In the genomic region with DNA sequence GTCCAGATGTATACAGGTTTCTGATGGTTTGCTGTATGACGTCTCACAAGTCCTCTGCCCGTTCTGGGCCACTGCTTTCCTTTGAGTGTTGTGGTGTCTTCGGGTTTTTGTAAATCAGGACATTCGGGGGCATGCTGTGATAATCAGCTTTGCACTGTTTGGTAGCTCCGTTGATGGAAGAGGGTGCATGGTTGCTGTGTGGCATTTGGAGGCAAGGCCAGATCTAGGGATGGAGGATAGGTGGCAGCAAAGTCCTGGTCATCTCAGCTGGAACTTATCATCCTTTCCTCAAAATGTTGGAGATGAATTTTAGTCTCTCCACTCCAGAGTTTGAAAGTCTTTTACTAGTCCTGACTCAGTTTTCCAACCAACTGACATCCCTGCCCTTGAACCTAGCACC, we compare ENCODE assay signal across 12 cellular contexts.
DNase-seq lines count a peak whose midpoint lies in the region; ATAC-seq and TF ChIP-seq lines count a peak whose summit lies in the region.
"Had no signal": no experiment of that assay in that cellular context is flagged by ENCODE, and none has a peak within 500 bp of the region (broad histone marks: within the 10 kb centered on the region; RNA-seq: fewer than 3 reads in every experiment).

No MANE protein-coding gene starts in this region.

- H3K9me3 ChIP-seq in Panc1 (ENCODE audit: control insufficient read depth, insufficient read depth, low read depth, low read length) (no peaks in the 10 kb centered on the region), gastroesophageal sphincter (no peaks in the 10 kb centered on the region)
- H3K9me3 ChIP-seq: Caco-2, colonic mucosa had no signal

- peak; percentile 4 for DNase-seq in AG08395 (ENCODE audit: low spot score)
- no peak for DNase-seq in GM10248 (ENCODE audit: extremely low spot score)
- DNase-seq in Panc1 (ENCODE audit: low read depth, low spot score), result peak; percentile 1
- peak; percentile 15 for DNase-seq in inferior parietal cortex (ENCODE audit: extremely low spot score)
- DNase-seq in NCI-H1048 (lab: John Stamatoyannopoulos, UW), result no peak
- DNase-seq in stimulated activated CD8-positive, alpha-beta memory T cell treated with anti-CD3 and anti-CD28 coated beads, Interleukin-4, amount 100 ng/mL, for 48 hours, result no peak
- DNase-seq: activated T-cell treated with anti-CD3 and anti-CD28 coated beads, Interleukin-2, amount 50 U/mL, for 24 hours; colonic mucosa; SW 1271 had no signal

- WGBS in gastroesophageal sphincter (ENCODE audit: low coverage in 1 of 2), 2 donors, result 51 to 83% methylated on average over 2 to 4 of the region's 5 CpGs

- TF ChIP-seq POLR2A in gastroesophageal sphincter (IDR thresholded peaks at IDR 0.05), result no peak

- H3K27me3 ChIP-seq in Panc1 (ENCODE audit: control insufficient read depth, insufficient read depth, low read length) (no peaks in the 10 kb centered on the region), gastroesophageal sphincter (no peaks in the 10 kb centered on the region)
- H3K27me3 ChIP-seq: colonic mucosa had no signal

- no peak for ATAC-seq in Panc1
- no peak for ATAC-seq in HG03039 (IDR thresholded peaks at IDR 0.05; ENCODE audit: unreplicated experiment)
- no peak for ATAC-seq in gastroesophageal sphincter

- in situ Hi-C loops in Panc1 (cut with HindIII; ENCODE audit: low pct_unique_long_range_greater_than_20kb, low sequenced_read_pairs), result no loop called here

- CTCF ChIA-PET in GM10248 (lab: Yijun Ruan, JAX), result interaction anchor here (1.0 to 1.5 kb wide), 8 partner anchors 10 to 680 kb away, joined by 3 to 8 read pairs (median 4); no protein-coding TSS in a partner anchor
- CTCF ChIA-PET in Panc1 (lab: Charles Lee), result interaction anchor here (1.1 kb wide), 1 partner anchor 272 kb away, joined by 3 read pairs; no protein-coding TSS in a partner anchor

- TF ChIP-seq EP300 in gastroesophageal sphincter (IDR thresholded peaks at IDR 0.05), result no peak

- H3K27ac ChIP-seq in Panc1 (ENCODE audit: low read length), result no peak overlapping the region
- no peak overlapping the region for H3K27ac ChIP-seq in gastroesophageal sphincter
- H3K27ac ChIP-seq: colonic mucosa had no signal

- intact Hi-C loops in Panc1 (cut with micrococcal nuclease; ENCODE audit: unreplicated experiment), result loop anchor here (10.0 kb wide), 1 partner anchor 760 kb away; no protein-coding TSS in a partner anchor

- H3K4me1 ChIP-seq in Panc1 (ENCODE audit: control insufficient read depth, insufficient read depth, low read length) (no peaks in the 10 kb centered on the region), gastroesophageal sphincter (no peaks in the 10 kb centered on the region)
- H3K4me1 ChIP-seq: Caco-2, colonic mucosa had no signal

- no peak overlapping the region for H3K4me3 ChIP-seq in Panc1 (ENCODE audit: low read depth in 2 of 2, low read length in 2 of 2)
- no peak overlapping the region for H3K4me3 ChIP-seq in gastroesophageal sphincter
- H3K4me3 ChIP-seq: colonic mucosa had no signal

- POLR2A ChIA-PET in GM10248 (lab: Yijun Ruan, JAX), result no interaction called here
- POLR2A ChIA-PET in Panc1 (lab: Charles Lee), result no interaction called here

- H3K36me3 ChIP-seq in Panc1 (ENCODE audit: control insufficient read depth, insufficient read depth, low read length) (no peaks in the 10 kb centered on the region), gastroesophageal sphincter (no peaks in the 10 kb centered on the region)
- H3K36me3 ChIP-seq: colonic mucosa had no signal

- BruUV-seq in Panc1 (replicated peaks; lab: Mats Ljungman, UMichigan), result no TSS peak

- TF ChIP-seq CTCF in GM10248 (IDR thresholded peaks at IDR 0.05; ENCODE audit: control extremely low read depth, extremely low read depth, low read depth, missing control alignments), result peak; percentile 37
- TF ChIP-seq CTCF in Panc1 (IDR thresholded peaks at IDR 0.05), result peak; percentile 38; the same call in 1 of the 2 replicates
- peak in 2 of 4 experiments; percentile 34 to 35 for TF ChIP-seq CTCF in gastroesophageal sphincter (IDR thresholded peaks at IDR 0.05)

Comparison
In these comparisons a context has a peak if more than half of its experiments do, and no peak if none do; other contexts are left out.
1. DNase-seq: peak in AG08395 (single experiment), Panc1 (single experiment) and inferior parietal cortex (single experiment); none in GM10248 (single experiment), NCI-H1048 (single experiment) and stimulated activated CD8-positive, alpha-beta memory T cell treated with anti-CD3 and anti-CD28 coated beads, Interleukin-4, amount 100 ng/mL, for 48 hours (single experiment).